ENCODE assay signal across 12 cellular contexts in the genomic region with DNA sequence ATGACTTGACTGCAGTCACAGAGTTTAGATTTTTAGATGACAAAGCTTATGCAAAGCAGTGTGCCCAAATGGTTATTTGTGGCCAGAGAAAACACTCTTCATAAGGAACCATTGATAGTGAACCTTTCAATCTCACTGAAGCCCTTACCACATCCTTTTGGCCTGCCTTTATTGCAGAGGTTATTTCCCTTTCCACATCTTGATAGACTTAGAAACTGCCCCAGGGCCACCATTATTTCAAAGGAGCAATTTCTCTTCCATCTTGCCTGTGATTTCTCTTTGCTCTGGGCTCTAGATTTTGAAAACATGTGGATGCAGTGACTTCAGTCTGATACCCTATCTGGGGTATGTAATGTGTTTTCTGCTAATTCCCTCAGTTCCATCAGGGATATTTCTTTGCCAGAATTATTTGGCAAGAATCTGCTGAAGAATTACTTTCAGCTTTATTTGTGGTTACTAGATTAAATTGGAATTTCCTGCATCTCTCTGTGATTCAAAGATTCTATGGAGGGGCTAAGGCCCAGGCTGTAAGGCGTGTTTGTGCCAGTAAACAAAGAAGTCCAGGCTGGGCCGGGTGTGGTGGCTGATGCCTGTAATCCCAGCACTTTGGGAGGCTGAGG. TPM values are rescaled to one million over a fixed set of nuclear protein-coding genes. Genes with fewer than 3 reads are reported as not detected.
DNase-seq lines count a peak whose midpoint lies in the region; ATAC-seq and TF ChIP-seq lines count a peak whose summit lies in the region.
"Had no signal": no experiment of that assay in that cellular context is flagged by ENCODE, and none has a peak within 500 bp of the region (broad histone marks: within the 10 kb centered on the region; RNA-seq: fewer than 3 reads in every experiment).

No MANE protein-coding gene starts in this region.

- H3K36me3 ChIP-seq in neural progenitor cell, result no peaks in the 10 kb centered on the region
- H3K36me3 ChIP-seq: BLaER1 treated with 17β-estradiol and CSF1 and Interleukin-3, amounts not matched to agents 10 nM and 100 nM had no signal

- H3K9me3 ChIP-seq in neural progenitor cell (ENCODE audit: low read depth), result no peaks in the 10 kb centered on the region

- H3K27ac Mint-ChIP-seq in neural progenitor cell, result no peak overlapping the region
- H3K27ac Mint-ChIP-seq: stimulated activated naive CD8-positive, alpha-beta T cell treated with anti-CD3 and anti-CD28 coated beads, Interleukin-15, Interleukin-2, amounts not matched to agents 100 ng/mL and 50 ng/mL, for 24 hours had no signal

- no peaks in the 10 kb centered on the region for H3K36me3 Mint-ChIP-seq in neural progenitor cell

- peaks cover 3% of the 10 kb centered on the region for H3K9me3 Mint-ChIP-seq in neural progenitor cell
- H3K9me3 Mint-ChIP-seq: stimulated activated naive CD8-positive, alpha-beta T cell treated with anti-CD3 and anti-CD28 coated beads, Interleukin-15, Interleukin-2, amounts not matched to agents 100 ng/mL and 50 ng/mL, for 24 hours had no signal

- TF ChIP-seq CTCF in AG09319 (IDR thresholded peaks at IDR 0.05; ENCODE audit: low read depth, low read length), result no peak
- TF ChIP-seq CTCF in astrocyte of the cerebellum (IDR thresholded peaks at IDR 0.05; ENCODE audit: low read depth, low read length, missing control alignments), result no peak
- no peak for TF ChIP-seq CTCF in neural progenitor cell (IDR thresholded peaks at IDR 0.05)

- H3K27ac ChIP-seq in neural progenitor cell, result no peak overlapping the region
- H3K27ac ChIP-seq: BLaER1 treated with 17β-estradiol and CSF1 and Interleukin-3, amounts not matched to agents 10 nM and 100 nM; dorsolateral prefrontal cortex had no signal

- H3K4me2 ChIP-seq in neural progenitor cell, result no peak overlapping the region

- no peak overlapping the region for H3K9ac ChIP-seq in neural progenitor cell
- H3K9ac ChIP-seq: BLaER1 treated with 17β-estradiol and CSF1 and Interleukin-3, amounts not matched to agents 10 nM and 100 nM had no signal

- no peaks in the 10 kb centered on the region for H3K27me3 ChIP-seq in neural progenitor cell
- H3K27me3 ChIP-seq: BLaER1 treated with 17β-estradiol and CSF1 and Interleukin-3, amounts not matched to agents 10 nM and 100 nM; dorsolateral prefrontal cortex had no signal

- no peak overlapping the region for H2AFZ ChIP-seq in neural progenitor cell (replicated peaks)

- H3K4me1 Mint-ChIP-seq in neural progenitor cell, result no peaks in the 10 kb centered on the region

- no peak overlapping the region for H3K4me3 Mint-ChIP-seq in neural progenitor cell
- H3K4me3 Mint-ChIP-seq: stimulated activated naive CD8-positive, alpha-beta T cell treated with anti-CD3 and anti-CD28 coated beads, Interleukin-15, Interleukin-2, amounts not matched to agents 100 ng/mL and 50 ng/mL, for 24 hours had no signal

- H3K79me2 ChIP-seq in neural progenitor cell (ENCODE audit: low read depth), result no peaks in the 10 kb centered on the region

- ATAC-seq in GM19351 (IDR thresholded peaks at IDR 0.05; ENCODE audit: unreplicated experiment) (peak; percentile 99), HG03039 (IDR thresholded peaks at IDR 0.05; ENCODE audit: unreplicated experiment) (peak; percentile 99)

- H3K4me3 ChIP-seq in astrocyte of the cerebellum (ENCODE audit: low read depth, low read length) (no peak overlapping the region), neural progenitor cell (no peak overlapping the region)
- H3K4me3 ChIP-seq: BLaER1 treated with 17β-estradiol and CSF1 and Interleukin-3, amounts not matched to agents 10 nM and 100 nM; dorsolateral prefrontal cortex had no signal

- no peaks in the 10 kb centered on the region for H4K20me1 ChIP-seq in neural progenitor cell (ENCODE audit: low read depth)
- H4K20me1 ChIP-seq: BLaER1 treated with 17β-estradiol and CSF1 and Interleukin-3, amounts not matched to agents 10 nM and 100 nM had no signal

- DNase-seq in AG09319 (ENCODE audit: extremely low read depth, low read depth), result peak; percentile 70
- peak; percentile 75 for DNase-seq in astrocyte of the cerebellum (ENCODE audit: low read depth)
- no peak for DNase-seq in stimulated activated CD4-positive, alpha-beta T cell treated with anti-CD3 and anti-CD28 coated beads, Interleukin-4, amount 100 ng/mL, for 1 hour
- DNase-seq in neural progenitor cell (ENCODE audit: low spot score), result no peak
- DNase-seq in medulla oblongata (ENCODE audit: extremely low spot score), result no peak
- no peak for DNase-seq in pons (ENCODE audit: low spot score)
- DNase-seq: dorsolateral prefrontal cortex, nucleus accumbens had no signal

- in situ Hi-C loops in astrocyte of the cerebellum (cut with HindIII; ENCODE audit: low sequenced_read_pairs), result no loop called here

- H3K4me1 ChIP-seq in neural progenitor cell, result no peaks in the 10 kb centered on the region

- H3F3A ChIP-seq in neural progenitor cell (ENCODE audit: low read depth), result no peaks in the 10 kb centered on the region

- peaks cover 2% of the 10 kb centered on the region for H3K27me3 Mint-ChIP-seq in neural progenitor cell (ENCODE audit: insufficient read depth, low read depth)
- H3K27me3 Mint-ChIP-seq: stimulated activated naive CD8-positive, alpha-beta T cell treated with anti-CD3 and anti-CD28 coated beads, Interleukin-15, Interleukin-2, amounts not matched to agents 100 ng/mL and 50 ng/mL, for 24 hours had no signal

RNA-seq across cellular contexts. Expression of gene MOGAT1, which starts 51.0 kb away (rescaled TPM):
- 0.62 and 2.0 TPM in 2 replicates for total RNA-seq in neural progenitor cell (ENCODE audit: low replicate concordance)

Comparison
In these comparisons a context has a peak if more than half of its experiments do, and no peak if none do; other contexts are left out.
1. DNase-seq: peak in AG09319 (single experiment) and astrocyte of the cerebellum (single experiment); none in stimulated activated CD4-positive, alpha-beta T cell treated with anti-CD3 and anti-CD28 coated beads, Interleukin-4, amount 100 ng/mL, for 1 hour (single experiment), neural progenitor cell (single experiment), medulla oblongata (single experiment) and pons (single experiment).